In the genomic region with DNA sequence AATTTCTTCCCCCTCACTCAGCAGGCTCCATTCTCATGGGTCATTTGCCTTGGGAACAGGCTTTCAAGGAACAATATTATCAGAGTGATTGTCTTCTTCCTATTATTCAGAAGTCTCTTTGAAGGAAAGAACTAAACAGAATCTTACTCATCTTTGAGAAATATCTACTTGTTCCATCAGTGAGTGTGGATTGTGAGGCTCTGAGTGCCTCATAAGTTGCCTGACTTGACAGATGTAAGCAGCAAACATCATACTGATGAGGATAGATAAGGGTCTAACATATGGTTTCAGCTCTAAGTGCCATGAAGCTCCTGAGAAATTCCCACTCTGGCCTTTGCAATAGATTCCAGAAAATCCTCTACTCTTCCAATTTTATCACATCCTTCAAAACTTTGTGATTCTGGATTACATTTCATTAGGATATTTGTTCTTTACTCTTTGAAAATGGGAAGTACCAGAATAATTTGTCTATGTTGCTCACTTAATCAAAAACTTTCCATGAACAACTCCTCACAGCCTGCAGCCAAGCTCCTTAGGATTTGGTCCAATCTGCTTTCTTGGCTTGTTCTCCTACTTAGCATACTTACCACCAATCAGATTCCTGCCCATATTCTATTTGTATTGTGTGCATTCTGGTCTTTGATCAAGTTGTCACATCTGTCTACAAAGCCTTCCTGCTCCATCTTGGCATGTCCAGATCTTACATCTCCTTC, we compare ENCODE assay signal across 29 cellular contexts.
DNase-seq lines count a peak whose midpoint lies in the region; ATAC-seq and TF ChIP-seq lines count a peak whose summit lies in the region.
"Had no signal": no experiment of that assay in that cellular context is flagged by ENCODE, and none has a peak within 500 bp of the region (broad histone marks: within the 10 kb centered on the region; RNA-seq: fewer than 3 reads in every experiment).

No MANE protein-coding gene starts in this region.

- peak in 1 of 2 experiments; percentile 72; a peak in 1 of 4 replicates for TF ChIP-seq EP300 in SK-N-SH (IDR thresholded peaks at IDR 0.05; ENCODE audit: borderline replicate concordance in 1 of 2, low read depth in 1 of 2, low read length in 1 of 2)

- H2AFZ ChIP-seq in SK-N-SH (ENCODE audit: low read depth): no peak overlapping the region

- H3K27me3 Mint-ChIP-seq in activated T-helper 17 cell treated with anti-CD3 and anti-CD28 coated beads, Interleukin-2, amount 50 U/mL, for 72 hours: peaks cover 47% of the 10 kb centered on the region
- H3K27me3 Mint-ChIP-seq in activated T-cell treated with anti-CD3 and anti-CD28 coated beads, Interleukin-2, amount 50 U/mL, for 4 hours (ENCODE audit: low read depth): peaks cover 16% of the 10 kb centered on the region
- H3K27me3 Mint-ChIP-seq: progenitor cell of endocrine pancreas had no signal

- H4K20me1 ChIP-seq in SK-N-SH (ENCODE audit: insufficient read depth): no peaks in the 10 kb centered on the region

- H3K4me1 Mint-ChIP-seq in activated T-helper 17 cell treated with anti-CD3 and anti-CD28 coated beads, Interleukin-2, amount 50 U/mL, for 72 hours: no peaks in the 10 kb centered on the region
- no peaks in the 10 kb centered on the region for H3K4me1 Mint-ChIP-seq in activated T-cell treated with anti-CD3 and anti-CD28 coated beads, Interleukin-2, amount 50 U/mL, for 4 hours (ENCODE audit: low read depth)
- H3K4me1 Mint-ChIP-seq: activated naive CD4-positive, alpha-beta T cell treated with anti-CD3 and anti-CD28 coated beads, Interleukin-2, amount 50 U/mL, for 24 hours; memory B cell; stimulated activated naive B cell treated with anti-CD40 and anti-IgM and Interleukin-4, amounts not matched to agents 10 μg/mL and 1 μg/mL and 100 μg/mL, for 72 hours had no signal

- H3K4me3 ChIP-seq in SK-N-SH (ENCODE audit: low read depth in 2 of 2, low read length in 1 of 2) (no peak overlapping the region), SJSA1 (no peak overlapping the region), fibroblast of the aortic adventitia (ENCODE audit: low read depth, low read length) (no peak overlapping the region)
- H3K4me3 ChIP-seq: cardiac muscle cell, coronary artery, esophagus muscularis mucosa, gastrocnemius medialis, right lobe of liver had no signal

- no peak overlapping the region for H3K9ac ChIP-seq in SK-N-SH

- no peaks in the 10 kb centered on the region for H3K36me3 ChIP-seq in SK-N-SH (replicated peaks in 1 of 2; ENCODE audit: control insufficient read depth in 1 of 2, insufficient read depth in 2 of 2, low read length in 1 of 2)
- no peaks in the 10 kb centered on the region for H3K36me3 ChIP-seq in SJSA1
- H3K36me3 ChIP-seq: cardiac muscle cell, esophagus muscularis mucosa, gastrocnemius medialis, right lobe of liver had no signal

- H3K27ac Mint-ChIP-seq in activated T-helper 17 cell treated with anti-CD3 and anti-CD28 coated beads, Interleukin-2, amount 50 U/mL, for 72 hours: no peak overlapping the region
- H3K27ac Mint-ChIP-seq: activated CD4-positive, alpha-beta memory T cell treated with anti-CD3 and anti-CD28 coated beads for 36 hours; activated naive CD4-positive, alpha-beta T cell treated with anti-CD3 and anti-CD28 coated beads, Interleukin-2, amount 50 U/mL, for 24 hours; activated T-helper 2 cell treated with anti-CD3 and anti-CD28 coated beads, Interferon-gamma antibody, Interleukin-2, Interleukin-4, amounts not matched to agents 10 μg/mL and 5 μg/mL and 100 μg/mL, durations not matched to agents 14 hours and 24 hours and 36 hours; CD8-positive, alpha-beta T cell; effector memory CD8-positive, alpha-beta T cell; memory B cell; progenitor cell of endocrine pancreas; stimulated activated naive B cell treated with anti-CD40 and anti-IgM and Interleukin-4, amounts not matched to agents 10 μg/mL and 1 μg/mL and 100 μg/mL, for 72 hours had no signal

- peak overlapping the region; percentile 38; the same call in 1 of the 2 replicates for H3K4me2 ChIP-seq in SK-N-SH

- DNase-seq in SK-N-SH (no peak), SJSA1 (ENCODE audit: low read depth in 1 of 2, low spot score in 2 of 2) (no peak), fibroblast of the aortic adventitia (ENCODE audit: low read depth) (peak; percentile 86), NCI-H2081 (lab: John Stamatoyannopoulos, UW) (no peak)
- no peak for DNase-seq in activated T-cell treated with anti-CD3 and anti-CD28 coated beads, Interleukin-2, amount 50 U/mL, for 4 hours
- DNase-seq: 8988T; activated CD4-positive, alpha-beta memory T cell treated with anti-CD3 and anti-CD28 coated beads for 36 hours; activated CD8-positive, alpha-beta memory T cell treated with anti-CD3 and anti-CD28 coated beads, Interleukin-2, amount 50 U/mL, for 48 hours; aorta; CD8-positive, alpha-beta T cell; effector memory CD8-positive, alpha-beta T cell; gastrocnemius medialis; left colon; NCI-H1048; NCI-H187 treated with DMSO at 0.1 percent for 48 hours; right lobe of liver; SHP77 treated with DMSO at 0.1 percent for 48 hours; stimulated activated CD4-positive, alpha-beta T cell treated with anti-CD3 and anti-CD28 coated beads, Interleukin-4, amount 100 ng/mL, for 4 hours; stimulated activated naive B cell treated with anti-CD40 and anti-IgM and Interleukin-4, amounts not matched to agents 10 μg/mL and 1 μg/mL and 100 μg/mL, for 72 hours had no signal

- H3K9me3 ChIP-seq in SK-N-SH (no peaks in the 10 kb centered on the region), SJSA1 (replicated peaks) (no peaks in the 10 kb centered on the region)
- H3K9me3 ChIP-seq: esophagus muscularis mucosa, gastrocnemius medialis, right lobe of liver had no signal

- POLR2A ChIA-PET in SK-N-SH (lab: Yijun Ruan, JAX): no interaction called here

- TF ChIP-seq RAD21 in SK-N-SH (IDR thresholded peaks at IDR 0.05; ENCODE audit: low read length): no peak

- TF ChIP-seq CTCF in SK-N-SH (IDR thresholded peaks at IDR 0.05): no peak
- no peak for TF ChIP-seq CTCF in fibroblast of the aortic adventitia (IDR thresholded peaks at IDR 0.05; ENCODE audit: insufficient read depth, low read length)

- no peaks in the 10 kb centered on the region for H3K79me2 ChIP-seq in SK-N-SH (ENCODE audit: insufficient read depth)

- H3K4me1 ChIP-seq in SK-N-SH (ENCODE audit: control insufficient read depth in 1 of 2, insufficient read depth in 2 of 2, low read depth in 1 of 2, low read length in 1 of 2) (peaks cover 23 to 63% of the 10 kb centered on the region in 2 experiments), SJSA1 (replicated peaks) (peaks cover 75% of the 10 kb centered on the region)

- H3K9me2 ChIP-seq in SK-N-SH: no peaks in the 10 kb centered on the region

- no peaks in the 10 kb centered on the region for H3K36me3 Mint-ChIP-seq in activated T-helper 17 cell treated with anti-CD3 and anti-CD28 coated beads, Interleukin-2, amount 50 U/mL, for 72 hours (ENCODE audit: low read depth)
- H3K36me3 Mint-ChIP-seq in activated T-cell treated with anti-CD3 and anti-CD28 coated beads, Interleukin-2, amount 50 U/mL, for 4 hours (ENCODE audit: insufficient read depth): no peaks in the 10 kb centered on the region
- H3K36me3 Mint-ChIP-seq: activated CD4-positive, alpha-beta memory T cell treated with anti-CD3 and anti-CD28 coated beads for 36 hours; activated naive CD4-positive, alpha-beta T cell treated with anti-CD3 and anti-CD28 coated beads, Interleukin-2, amount 50 U/mL, for 24 hours; CD8-positive, alpha-beta T cell; memory B cell; stimulated activated naive B cell treated with anti-CD40 and anti-IgM and Interleukin-4, amounts not matched to agents 10 μg/mL and 1 μg/mL and 100 μg/mL, for 72 hours had no signal

- H3K9me3 Mint-ChIP-seq in activated T-helper 17 cell treated with anti-CD3 and anti-CD28 coated beads, Interleukin-2, amount 50 U/mL, for 72 hours: no peaks in the 10 kb centered on the region
- no peaks in the 10 kb centered on the region for H3K9me3 Mint-ChIP-seq in activated T-cell treated with anti-CD3 and anti-CD28 coated beads, Interleukin-2, amount 50 U/mL, for 4 hours
- H3K9me3 Mint-ChIP-seq: activated CD4-positive, alpha-beta memory T cell treated with anti-CD3 and anti-CD28 coated beads for 36 hours; activated naive CD4-positive, alpha-beta T cell treated with anti-CD3 and anti-CD28 coated beads, Interleukin-2, amount 50 U/mL, for 24 hours; activated T-helper 2 cell treated with anti-CD3 and anti-CD28 coated beads, Interferon-gamma antibody, Interleukin-2, Interleukin-4, amounts not matched to agents 10 μg/mL and 5 μg/mL and 100 μg/mL, durations not matched to agents 14 hours and 24 hours and 36 hours; CD8-positive, alpha-beta T cell; memory B cell had no signal

- ATAC-seq in SK-N-SH treated with all-trans-retinoic acid at 6 μM for 48 hours (no peak), esophagus mucosa (no peak)
- no peak for ATAC-seq in activated T-helper 17 cell treated with anti-CD3 and anti-CD28 coated beads, Interleukin-2, amount 50 U/mL, for 72 hours (replicated peaks)
- ATAC-seq in activated T-cell treated with anti-CD3 and anti-CD28 coated beads, Interleukin-2, amount 50 U/mL, for 4 hours: no peak
- ATAC-seq: CD8-positive, alpha-beta T cell; effector memory CD8-positive, alpha-beta T cell; gastrocnemius medialis; left colon; right lobe of liver; stimulated activated naive B cell treated with anti-CD40 and anti-IgM and Interleukin-4, amounts not matched to agents 10 μg/mL and 1 μg/mL and 100 μg/mL, for 72 hours had no signal

- H3K27ac ChIP-seq in SK-N-SH (ENCODE audit: low read depth in 2 of 2, low read length in 1 of 2) (peak overlapping the region in 1 of 2 experiments; percentile 92; a peak in 3 of 4 replicates), SJSA1 (peak overlapping the region; percentile 95)
- H3K27ac ChIP-seq: cardiac muscle cell, esophagus muscularis mucosa, gastrocnemius medialis, right lobe of liver had no signal

- no peaks in the 10 kb centered on the region for H3K27me3 ChIP-seq in SK-N-SH (ENCODE audit: insufficient read depth)
- no peaks in the 10 kb centered on the region for H3K27me3 ChIP-seq in SJSA1 (replicated peaks)
- H3K27me3 ChIP-seq: cardiac muscle cell, esophagus muscularis mucosa, gastrocnemius medialis, right lobe of liver had no signal

- no peak overlapping the region for H3K4me3 Mint-ChIP-seq in activated T-helper 17 cell treated with anti-CD3 and anti-CD28 coated beads, Interleukin-2, amount 50 U/mL, for 72 hours
- H3K4me3 Mint-ChIP-seq in activated T-cell treated with anti-CD3 and anti-CD28 coated beads, Interleukin-2, amount 50 U/mL, for 4 hours: no peak overlapping the region
- H3K4me3 Mint-ChIP-seq: activated CD4-positive, alpha-beta memory T cell treated with anti-CD3 and anti-CD28 coated beads for 36 hours; activated naive CD4-positive, alpha-beta T cell treated with anti-CD3 and anti-CD28 coated beads, Interleukin-2, amount 50 U/mL, for 24 hours; CD8-positive, alpha-beta T cell; effector memory CD8-positive, alpha-beta T cell; memory B cell; stimulated activated naive B cell treated with anti-CD40 and anti-IgM and Interleukin-4, amounts not matched to agents 10 μg/mL and 1 μg/mL and 100 μg/mL, for 72 hours had no signal

- peaks cover 66% of the 10 kb centered on the region for H3F3A ChIP-seq in SK-N-SH (replicated peaks; ENCODE audit: insufficient read depth)

- CTCF ChIA-PET in SK-N-SH (lab: Yijun Ruan, JAX): interaction anchor here (1.0 to 1.5 kb wide), 2 partner anchors 15 to 62 kb away, joined by 4 read pairs; no protein-coding TSS in a partner anchor

TF ChIP-seq in SK-N-SH, 30 proteins besides CTCF, POLR2A, EP300 and RAD21 (continues in another document):
- TF ChIP-seq TAF1 (IDR thresholded peaks at IDR 0.05; ENCODE audit: borderline replicate concordance, low read depth, low read length): no peak

TF ChIP-seq in SK-N-SH treated with all-trans-retinoic acid at 6 μM for 48 hours, 23 proteins besides CTCF, POLR2A, EP300 and RAD21 (continues in another document):
- no peak for TF ChIP-seq ZNF8 (CRISPR knock-in tag; IDR thresholded peaks at IDR 0.05)
